In genomic region chr17:75896360-75897075, GRCh38 we compare ENCODE assay signal across 2 cellular contexts.
TF ChIP-seq lines count a peak whose summit lies in the region.

A gene with protein sequence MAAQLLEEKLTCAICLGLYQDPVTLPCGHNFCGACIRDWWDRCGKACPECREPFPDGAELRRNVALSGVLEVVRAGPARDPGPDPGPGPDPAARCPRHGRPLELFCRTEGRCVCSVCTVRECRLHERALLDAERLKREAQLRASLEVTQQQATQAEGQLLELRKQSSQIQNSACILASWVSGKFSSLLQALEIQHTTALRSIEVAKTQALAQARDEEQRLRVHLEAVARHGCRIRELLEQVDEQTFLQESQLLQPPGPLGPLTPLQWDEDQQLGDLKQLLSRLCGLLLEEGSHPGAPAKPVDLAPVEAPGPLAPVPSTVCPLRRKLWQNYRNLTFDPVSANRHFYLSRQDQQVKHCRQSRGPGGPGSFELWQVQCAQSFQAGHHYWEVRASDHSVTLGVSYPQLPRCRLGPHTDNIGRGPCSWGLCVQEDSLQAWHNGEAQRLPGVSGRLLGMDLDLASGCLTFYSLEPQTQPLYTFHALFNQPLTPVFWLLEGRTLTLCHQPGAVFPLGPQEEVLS (minus strand): TSS chr17:75896951. CDS start chr17:75896937, 14 bp downstream.

TF ChIP-seq in HEK293, 187 proteins besides CTCF, POLR2A, EP300 and RAD21 (continued from another document and continues in another):
- TF ChIP-seq PBX3 (CRISPR knock-in tag; IDR thresholded peaks at IDR 0.05) (peak; percentile 75), ZNF133 (tag by site-specific recombination; IDR thresholded peaks at IDR 0.05) (no peak), EGR2 (tag by site-specific recombination; IDR thresholded peaks at IDR 0.05; ENCODE audit: low read depth) (no peak), ZNF146 (tag by site-specific recombination; IDR thresholded peaks at IDR 0.05) (no peak), ZNF280C (tag by site-specific recombination; IDR thresholded peaks at IDR 0.05) (no peak), ZNF501 (tag by site-specific recombination; IDR thresholded peaks at IDR 0.05) (no peak), ZNF658 (tag by site-specific recombination; IDR thresholded peaks at IDR 0.05) (no peak), ZNF768 (tag by site-specific recombination; IDR thresholded peaks at IDR 0.05) (peak; percentile 14; the same call in 1 of the 2 replicates), ZFP69B (tag by site-specific recombination; IDR thresholded peaks at IDR 0.05) (peak; percentile 83), ZNF830 (tag by site-specific recombination; IDR thresholded peaks at IDR 0.05; ENCODE audit: low read depth) (no peak), ZNF10 (tag by site-specific recombination; IDR thresholded peaks at IDR 0.05) (no peak), ZNF660 (tag by site-specific recombination; IDR thresholded peaks at IDR 0.05) (peak; percentile 53; the same call in 1 of the 2 replicates), KLF16 (tag by site-specific recombination; IDR thresholded peaks at IDR 0.05) (no peak), ZNF24 (tag by site-specific recombination; IDR thresholded peaks at IDR 0.05) (no peak), PRDM2 (tag by site-specific recombination; IDR thresholded peaks at IDR 0.05; ENCODE audit: borderline replicate concordance) (no peak), ZFP41 (tag by site-specific recombination; IDR thresholded peaks at IDR 0.05; ENCODE audit: borderline replicate concordance) (no peak), ZNF791 (tag by site-specific recombination; IDR thresholded peaks at IDR 0.05) (no peak)
- TF ChIP-seq, protein P1, sequence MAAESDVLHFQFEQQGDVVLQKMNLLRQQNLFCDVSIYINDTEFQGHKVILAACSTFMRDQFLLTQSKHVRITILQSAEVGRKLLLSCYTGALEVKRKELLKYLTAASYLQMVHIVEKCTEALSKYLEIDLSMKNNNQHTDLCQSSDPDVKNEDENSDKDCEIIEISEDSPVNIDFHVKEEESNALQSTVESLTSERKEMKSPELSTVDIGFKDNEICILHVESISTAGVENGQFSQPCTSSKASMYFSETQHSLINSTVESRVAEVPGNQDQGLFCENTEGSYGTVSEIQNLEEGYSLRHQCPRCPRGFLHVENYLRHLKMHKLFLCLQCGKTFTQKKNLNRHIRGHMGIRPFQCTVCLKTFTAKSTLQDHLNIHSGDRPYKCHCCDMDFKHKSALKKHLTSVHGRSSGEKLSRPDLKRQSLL (tag by site-specific recombination; IDR thresholded peaks at IDR 0.05): peak; percentile 19; the same call in 1 of the 2 replicates

TF ChIP-seq in K562, 482 proteins besides CTCF, POLR2A, EP300 and RAD21 (continued from another document and continues in another):
- TF ChIP-seq CREB1 (IDR thresholded peaks at IDR 0.05) (peak; percentile 68; the same call in 1 of the 2 replicates), CREB1 (CRISPR knock-in tag; IDR thresholded peaks at IDR 0.05) (peak; percentile 89), POLR3G (IDR thresholded peaks at IDR 0.05; ENCODE audit: extremely low read depth, insufficient read length, insufficient replicate concordance) (no peak), SIN3A (IDR thresholded peaks at IDR 0.05; ENCODE audit: borderline replicate concordance in 2 of 2, control insufficient read depth in 1 of 2, low read depth in 2 of 2, low read length in 2 of 2) (peak in 1 of 2 experiments; percentile 42; a peak in 1 of 4 replicates), USF2 (CRISPR knock-in tag; IDR thresholded peaks at IDR 0.05) (no peak), ZNF224 (CRISPR knock-in tag; IDR thresholded peaks at IDR 0.05) (no peak), ZNF57 (CRISPR knock-in tag; IDR thresholded peaks at IDR 0.05) (no peak), ZFP91 (CRISPR knock-in tag; IDR thresholded peaks at IDR 0.05) (peak; percentile 95), MGA (IDR thresholded peaks at IDR 0.05) (peak; percentile 54; the same call in 1 of the 2 replicates), HNRNPLL (IDR thresholded peaks at IDR 0.05; ENCODE audit: low read depth, low read length, poor library complexity, severe bottlenecking) (peak; percentile 62), ZNF3 (CRISPR knock-in tag; IDR thresholded peaks at IDR 0.05) (no peak), ZBTB7A (IDR thresholded peaks at IDR 0.05; ENCODE audit: borderline replicate concordance, control insufficient read depth, low read depth, low read length) (peak; percentile 73; the same call in 1 of the 2 replicates), ZNF76 (CRISPR knock-in tag; IDR thresholded peaks at IDR 0.05; ENCODE audit: borderline replicate concordance) (no peak), SAFB (IDR thresholded peaks at IDR 0.05; ENCODE audit: borderline replicate concordance, low read depth, low read length) (peak; percentile 80), BCLAF1 (IDR thresholded peaks at IDR 0.05; ENCODE audit: borderline replicate concordance in 1 of 2, control insufficient read depth in 1 of 2, low read depth in 2 of 2, low read length in 1 of 2) (no peak), PHF8 (IDR thresholded peaks at IDR 0.05; ENCODE audit: borderline replicate concordance, low read length) (peak; percentile 80; the same call in 1 of the 2 replicates), ZNF668 (CRISPR knock-in tag; IDR thresholded peaks at IDR 0.05) (no peak), POLR2AphosphoS2 (IDR thresholded peaks at IDR 0.05; ENCODE audit: low read length) (no peak), NONO (IDR thresholded peaks at IDR 0.05; ENCODE audit: low read depth in 2 of 2, low read length in 1 of 2) (peak; percentile 77 to 84), TFAP4 (CRISPR knock-in tag; IDR thresholded peaks at IDR 0.05; ENCODE audit: borderline replicate concordance) (peak; percentile 66), MYC (IDR thresholded peaks at IDR 0.05; ENCODE audit: low read depth, low read length) (peak; percentile 85), MYC (CRISPR knock-in tag; IDR thresholded peaks at IDR 0.05; ENCODE audit: borderline replicate concordance, low read depth) (no peak), ZNF436 (CRISPR knock-in tag; IDR thresholded peaks at IDR 0.05) (no peak), HMG20A (CRISPR knock-in tag; conservative IDR thresholded peaks at IDR 0.05) (no peak)
- TF ChIP-seq, protein P2, sequence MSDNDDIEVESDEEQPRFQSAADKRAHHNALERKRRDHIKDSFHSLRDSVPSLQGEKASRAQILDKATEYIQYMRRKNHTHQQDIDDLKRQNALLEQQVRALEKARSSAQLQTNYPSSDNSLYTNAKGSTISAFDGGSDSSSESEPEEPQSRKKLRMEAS (CRISPR knock-in tag; IDR thresholded peaks at IDR 0.05): peak; percentile 83
